ENCODE assay signal across 1 cellular context in genomic region chr7:43868681-43869017, GRCh38.
TF ChIP-seq lines count a peak whose summit lies in the region.

No MANE protein-coding gene starts in this region.

TF ChIP-seq in HCT116, 20 proteins besides CTCF, POLR2A, EP300 and RAD21:
- no peak for TF ChIP-seq ZBTB33 (IDR thresholded peaks at IDR 0.05; ENCODE audit: extremely low read depth, insufficient replicate concordance, low read length)
- no peak for TF ChIP-seq ELF1 (IDR thresholded peaks at IDR 0.05; ENCODE audit: borderline replicate concordance, low read depth)
- no peak for TF ChIP-seq ZFX (IDR thresholded peaks at IDR 0.05)
- TF ChIP-seq SRF (IDR thresholded peaks at IDR 0.05; ENCODE audit: low read depth): no peak
- TF ChIP-seq ATF3 (IDR thresholded peaks at IDR 0.05): no peak
- no peak for TF ChIP-seq ZNF274 (IDR thresholded peaks at IDR 0.05; ENCODE audit: low read depth, low read length)
- TF ChIP-seq FOSL1 (IDR thresholded peaks at IDR 0.05; ENCODE audit: low read depth): no peak
- no peak for TF ChIP-seq REST (IDR thresholded peaks at IDR 0.05; ENCODE audit: low read depth)
- no peak for TF ChIP-seq EGR1 (IDR thresholded peaks at IDR 0.05; ENCODE audit: low read depth)
- TF ChIP-seq EZH2phosphoT487 (IDR thresholded peaks at IDR 0.05; ENCODE audit: borderline replicate concordance): no peak
- no peak for TF ChIP-seq CBX3 (IDR thresholded peaks at IDR 0.05; ENCODE audit: low read depth)
- TF ChIP-seq JUND (IDR thresholded peaks at IDR 0.05): no peak
- no peak for TF ChIP-seq MAX (IDR thresholded peaks at IDR 0.05)
- no peak for TF ChIP-seq YY1 (IDR thresholded peaks at IDR 0.05; ENCODE audit: extremely low read depth, insufficient replicate concordance, low read depth, low read length)
- no peak for TF ChIP-seq EZH2 (IDR thresholded peaks at IDR 0.05)
